22 cellular contexts compared by ENCODE assay signal in genomic region chr11:77189588-77190210, GRCh38.
"Had no signal": no experiment of that assay in that cellular context is flagged by ENCODE, and none has a peak within 500 bp of the region (broad histone marks: within the 10 kb centered on the region; RNA-seq: fewer than 3 reads in every experiment).

No MANE protein-coding gene starts in this region.

- H3K4me2 ChIP-seq: smooth muscle cell had no signal

- H3K4me3 Mint-ChIP-seq: immature natural killer cell, natural killer cell, type B pancreatic cell had no signal

- H3K27me3 ChIP-seq: dorsolateral prefrontal cortex, neutrophil, pancreas, right lobe of liver, testis had no signal

- H3K4me1 ChIP-seq: pancreas, testis, tibial artery had no signal

- H3K36me3 ChIP-seq: neutrophil, pancreas, tibial artery had no signal

- ATAC-seq: natural killer cell, pancreas, right lobe of liver had no signal

- DNase-seq: dorsolateral prefrontal cortex; effector CD4-positive, alpha-beta T cell; hypothalamus; immature natural killer cell; islet precursor cell; mammary epithelial cell; natural killer cell; retina; stimulated activated CD4-positive, alpha-beta T cell treated with anti-CD3 and anti-CD28 coated beads, Interleukin-12 subunit alpha, Interleukin-12 subunit beta, amount 100 ng/mL, for 4 hours; stimulated activated CD4-positive, alpha-beta T cell treated with anti-CD3 and anti-CD28 coated beads, Interleukin-1b, Interleukin-23, amount 100 ng/mL, for 48 hours; stimulated activated CD4-positive, alpha-beta T cell treated with anti-CD3 and anti-CD28 coated beads, Interleukin-4, amount 100 ng/mL, for 1 hour; stimulated activated CD8-positive, alpha-beta memory T cell treated with anti-CD3 and anti-CD28 coated beads, Interleukin-4, amount 100 ng/mL, for 48 hours; stimulated activated naive CD4-positive, alpha-beta T cell; testis; tibial artery had no signal

- FAIRE-seq: colon, frontal cortex, pancreas had no signal

- H3K4me1 Mint-ChIP-seq: immature natural killer cell, natural killer cell had no signal

- H3K9me3 ChIP-seq: neutrophil, pancreas, right lobe of liver, testis, tibial artery had no signal

- H3K9me3 Mint-ChIP-seq: immature natural killer cell, natural killer cell, type B pancreatic cell had no signal

- H3K4me3 ChIP-seq: dorsolateral prefrontal cortex, pancreas, right lobe of liver, smooth muscle cell, testis, tibial artery had no signal

- H3K27ac Mint-ChIP-seq: immature natural killer cell, natural killer cell, type B pancreatic cell had no signal

- H3K27ac ChIP-seq: dorsolateral prefrontal cortex, neutrophil, pancreas, right lobe of liver, testis, tibial artery had no signal
